In the genomic region with DNA sequence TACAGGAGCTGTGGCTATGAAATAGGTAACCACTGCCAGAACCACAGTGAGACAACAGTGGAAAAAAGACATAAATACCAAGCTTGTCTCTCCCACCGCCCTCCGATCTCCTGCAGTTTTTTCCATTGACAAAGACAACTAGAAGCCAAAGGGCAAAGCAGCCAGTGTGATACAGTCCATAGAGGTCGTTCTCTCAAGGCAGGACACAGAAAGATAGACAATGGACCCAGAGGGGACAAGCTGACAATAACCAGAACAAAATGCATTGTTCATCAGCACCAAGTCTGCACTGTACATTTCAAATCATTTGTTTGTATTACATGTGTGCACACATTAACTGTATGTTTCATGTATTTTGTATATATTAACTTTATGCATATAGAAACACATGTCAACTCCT, we compare ENCODE assay signal across 23 cellular contexts.
A peak's percentile ranks its signal among the peaks of the same experiment; 100 is the strongest.
DNase-seq lines count a peak whose midpoint lies in the region; ATAC-seq, FAIRE-seq and TF ChIP-seq lines count a peak whose summit lies in the region.
"Had no signal": no experiment of that assay in that cellular context is flagged by ENCODE, and none has a peak within 500 bp of the region (broad histone marks: within the 10 kb centered on the region; RNA-seq: fewer than 3 reads in every experiment).

No MANE protein-coding gene starts in this region.

- no peak overlapping the region for H3K56ac ChIP-seq in H1 (replicated peaks; ENCODE audit: insufficient read length, low read depth, low read length)

- no peaks in the 10 kb centered on the region for H3K79me2 ChIP-seq in SK-N-SH (ENCODE audit: insufficient read depth)
- no peaks in the 10 kb centered on the region for H3K79me2 ChIP-seq in H1 (ENCODE audit: control insufficient read depth in 1 of 2, insufficient read depth in 2 of 2, low read length in 2 of 2)

- H3K4me2 ChIP-seq in SK-N-SH (no peak overlapping the region), H1 (ENCODE audit: insufficient read depth in 1 of 2, low read depth in 2 of 2, low read length in 2 of 2) (no peak overlapping the region)
- H3K4me2 ChIP-seq: A549; BLaER1 treated with 17β-estradiol and CSF1 and Interleukin-3, amounts not matched to agents 10 nM and 100 nM had no signal

- H3K4me3 ChIP-seq in SK-N-SH (ENCODE audit: low read depth in 2 of 2, low read length in 1 of 2) (no peak overlapping the region), H1 (ENCODE audit: extremely low read depth in 1 of 4, insufficient read depth in 2 of 4, low read depth in 3 of 4, low read length in 4 of 4) (no peak overlapping the region)
- H3K4me3 ChIP-seq: A549; BLaER1 treated with 17β-estradiol and CSF1 and Interleukin-3, amounts not matched to agents 10 nM and 100 nM had no signal

- H3K18ac ChIP-seq in H1 (ENCODE audit: extremely low read depth, low read length): no peak overlapping the region

- no peak overlapping the region for H3K27ac Mint-ChIP-seq in activated naive CD4-positive, alpha-beta T cell treated with anti-CD3 and anti-CD28 coated beads, Interleukin-2, amount 10 ng/mL, durations not matched to agents 7 days and 5 days
- H3K27ac Mint-ChIP-seq: CD14-positive monocyte; CD4-positive, alpha-beta T cell; CD8-positive, alpha-beta memory T cell had no signal

- POLR2A ChIA-PET in SK-N-SH (lab: Yijun Ruan, JAX) (no interaction called here), H1 (lab: Charles Lee; ENCODE audit: partially characterized antibody) (no interaction called here)

- no peak for TF ChIP-seq RAD21 in SK-N-SH (IDR thresholded peaks at IDR 0.05; ENCODE audit: low read length)
- no peak for TF ChIP-seq RAD21 in H1 (IDR thresholded peaks at IDR 0.05 in 1 of 2, conservative IDR thresholded peaks at IDR 0.05 in 1 of 2; ENCODE audit: low read depth in 2 of 2, low read length in 2 of 2)

- 41% methylated on average over 3 of the region's 3 CpGs for WGBS in SK-N-SH (ENCODE audit: low lambda C conversion rate)
- 87% methylated on average over 3 of the region's 3 CpGs; no CpG with 5 or more reads in 1 of the 2 experiments for WGBS in H1 (ENCODE audit: extremely low coverage in 1 of 2, insufficient coverage in 1 of 2, insufficient read length in 1 of 2, insufficient replicate concordance in 2 of 2, low coverage in 1 of 2, low lambda C conversion rate in 2 of 2, missing lambda C conversion rate in 1 of 2), 2 experiments

- no peak for TF ChIP-seq POLR2A in H1 (IDR thresholded peaks at IDR 0.05; ENCODE audit: control extremely low read depth in 1 of 2, low read depth in 2 of 2, low read length in 2 of 2)

- DNase-seq in SK-N-SH (peak; percentile 4), left ventricle myocardium superior (no peak), Right ventricle myocardium superior (no peak), H1 (ENCODE audit: low read depth in 1 of 2, low spot score in 2 of 2) (no peak), NCI-H2171 (lab: John Stamatoyannopoulos, UW) (no peak)
- no peak for DNase-seq in activated naive CD4-positive, alpha-beta T cell treated with anti-CD3 and anti-CD28 coated beads, Interleukin-2, amount 10 ng/mL, durations not matched to agents 7 days and 5 days
- DNase-seq: 8988T; ACHN; AML-193; BE2C; CD4-positive, alpha-beta T cell; CD8-positive, alpha-beta memory T cell; DMS53; DMS79 treated with DMSO at 0.1 percent for 48 hours; GF-D8; GOT3; H7 had no signal

- no peak for FAIRE-seq in H1 (lab: Jason Lieb, UNC)
- FAIRE-seq: A549, GM12891 had no signal

- H3K9me2 ChIP-seq in SK-N-SH: no peaks in the 10 kb centered on the region

- TF ChIP-seq CTCF in SK-N-SH (IDR thresholded peaks at IDR 0.05) (no peak), H1 (IDR thresholded peaks at IDR 0.05; ENCODE audit: control extremely low read depth in 1 of 3, insufficient read depth in 1 of 3, low read depth in 1 of 3, low read length in 3 of 3) (no peak)

- no peak overlapping the region for H2BK15ac ChIP-seq in H1 (ENCODE audit: low read length)

- H3K27ac ChIP-seq in SK-N-SH (ENCODE audit: low read depth in 2 of 2, low read length in 1 of 2): no peak overlapping the region
- no peak overlapping the region for H3K27ac ChIP-seq in H1 (ENCODE audit: low read depth, low read length)
- H3K27ac ChIP-seq: A549; BLaER1 treated with 17β-estradiol and CSF1 and Interleukin-3, amounts not matched to agents 10 nM and 100 nM had no signal

- no peak overlapping the region for H3K4ac ChIP-seq in H1 (replicated peaks; ENCODE audit: insufficient read length, low read depth, low read length)

- H4K20me1 ChIP-seq in SK-N-SH (ENCODE audit: insufficient read depth): no peaks in the 10 kb centered on the region
- H4K20me1 ChIP-seq in H1 (replicated peaks in 1 of 2; ENCODE audit: control insufficient read depth in 1 of 2, insufficient read depth in 2 of 2, low read length in 2 of 2): no peaks in the 10 kb centered on the region
- H4K20me1 ChIP-seq: BLaER1 treated with 17β-estradiol and CSF1 and Interleukin-3, amounts not matched to agents 10 nM and 100 nM had no signal

- CTCF ChIA-PET in SK-N-SH (lab: Yijun Ruan, JAX) (no interaction called here), H1 (lab: Charles Lee; ENCODE audit: partially characterized antibody) (no interaction called here)
- CTCF ChIA-PET in activated naive CD4-positive, alpha-beta T cell treated with anti-CD3 and anti-CD28 coated beads, Interleukin-2, amount 10 ng/mL, durations not matched to agents 7 days and 5 days (lab: Charles Lee): no interaction called here

- H2AK5ac ChIP-seq in H1 (ENCODE audit: low read depth, low read length): no peak overlapping the region

- H3K9me3 ChIP-seq in SK-N-SH: no peaks in the 10 kb centered on the region
- peaks cover 0 to 9% of the 10 kb centered on the region in 2 experiments; a peak in 1 of 4 replicates for H3K9me3 ChIP-seq in H1 (ENCODE audit: insufficient read depth in 2 of 2, low read depth in 1 of 2, low read length in 1 of 2)
- H3K9me3 ChIP-seq: A549, BE2C had no signal

- H3K9me3 Mint-ChIP-seq in activated naive CD4-positive, alpha-beta T cell treated with anti-CD3 and anti-CD28 coated beads, Interleukin-2, amount 10 ng/mL, durations not matched to agents 7 days and 5 days: peaks cover 7% of the 10 kb centered on the region

- no peak overlapping the region for H3K4me3 Mint-ChIP-seq in activated naive CD4-positive, alpha-beta T cell treated with anti-CD3 and anti-CD28 coated beads, Interleukin-2, amount 10 ng/mL, durations not matched to agents 7 days and 5 days
- H3K4me3 Mint-ChIP-seq: CD14-positive monocyte; CD4-positive, alpha-beta T cell; CD8-positive, alpha-beta memory T cell had no signal

- H3K27me3 Mint-ChIP-seq in activated naive CD4-positive, alpha-beta T cell treated with anti-CD3 and anti-CD28 coated beads, Interleukin-2, amount 10 ng/mL, durations not matched to agents 7 days and 5 days: no peaks in the 10 kb centered on the region
- H3K27me3 Mint-ChIP-seq: CD4-positive, alpha-beta T cell; CD8-positive, alpha-beta memory T cell had no signal

- H2BK120ac ChIP-seq in H1 (replicated peaks; ENCODE audit: low read depth, low read length): no peak overlapping the region

- H4K91ac ChIP-seq in H1 (replicated peaks; ENCODE audit: insufficient read length, low read length): no peak overlapping the region

- H2AFZ ChIP-seq in SK-N-SH (ENCODE audit: low read depth): no peak overlapping the region
- H2AFZ ChIP-seq in H1 (ENCODE audit: low read length): peak overlapping the region; percentile 31; the same call in 1 of the 2 replicates

- intact Hi-C loops in left ventricle myocardium superior (cut with micrococcal nuclease) (no loop called here), Right ventricle myocardium superior (cut with DNase I) (no loop called here)

- ATAC-seq in SK-N-SH treated with all-trans-retinoic acid at 6 μM for 48 hours (no peak), left ventricle myocardium superior (peak; percentile 24), Right ventricle myocardium superior (ENCODE audit: poor library complexity) (no peak)
- ATAC-seq: A549, HCT116 had no signal

- no peaks in the 10 kb centered on the region for H3K23me2 ChIP-seq in H1 (ENCODE audit: low read depth, low read length)

- no peaks in the 10 kb centered on the region for H3K79me1 ChIP-seq in H1 (ENCODE audit: low read depth, low read length)

- no peak overlapping the region for H4K8ac ChIP-seq in H1 (ENCODE audit: extremely low read depth, insufficient read depth, low read length)

- H2BK12ac ChIP-seq in H1 (ENCODE audit: low read depth, low read length): no peak overlapping the region

- peaks cover 0 to 3% of the 10 kb centered on the region in 2 experiments; a peak in 1 of 4 replicates for H3K4me1 ChIP-seq in SK-N-SH (ENCODE audit: control insufficient read depth in 1 of 2, insufficient read depth in 2 of 2, low read depth in 1 of 2, low read length in 1 of 2)
- no peaks in the 10 kb centered on the region for H3K4me1 ChIP-seq in H1 (replicated peaks in 1 of 4; ENCODE audit: control insufficient read depth in 3 of 4, insufficient read depth in 4 of 4, low read length in 3 of 4)
- H3K4me1 ChIP-seq: A549; BE2C; BLaER1 treated with 17β-estradiol and CSF1 and Interleukin-3, amounts not matched to agents 10 nM and 100 nM had no signal

- no peaks in the 10 kb centered on the region for H3K4me1 Mint-ChIP-seq in activated naive CD4-positive, alpha-beta T cell treated with anti-CD3 and anti-CD28 coated beads, Interleukin-2, amount 10 ng/mL, durations not matched to agents 7 days and 5 days
- H3K4me1 Mint-ChIP-seq: CD14-positive monocyte; CD8-positive, alpha-beta memory T cell had no signal

- no peaks in the 10 kb centered on the region for H3F3A ChIP-seq in SK-N-SH (replicated peaks; ENCODE audit: insufficient read depth)

- H3K36me3 ChIP-seq in SK-N-SH (replicated peaks in 1 of 2; ENCODE audit: control insufficient read depth in 1 of 2, insufficient read depth in 2 of 2, low read length in 1 of 2) (no peaks in the 10 kb centered on the region), H1 (ENCODE audit: control insufficient read depth in 2 of 4, insufficient read depth in 4 of 4, low read length in 3 of 4) (peaks cover 0 to 2% (median 0%) of the 10 kb centered on the region in 4 experiments; a peak in 1 of 8 replicates)
- H3K36me3 ChIP-seq: BE2C; BLaER1 treated with 17β-estradiol and CSF1 and Interleukin-3, amounts not matched to agents 10 nM and 100 nM had no signal

- H3K36me3 Mint-ChIP-seq in activated naive CD4-positive, alpha-beta T cell treated with anti-CD3 and anti-CD28 coated beads, Interleukin-2, amount 10 ng/mL, durations not matched to agents 7 days and 5 days: no peaks in the 10 kb centered on the region
- H3K36me3 Mint-ChIP-seq: CD14-positive monocyte; CD8-positive, alpha-beta memory T cell had no signal

- H3K23ac ChIP-seq in H1 (ENCODE audit: insufficient read length): no peak overlapping the region

- TF ChIP-seq EP300 in SK-N-SH (IDR thresholded peaks at IDR 0.05; ENCODE audit: borderline replicate concordance in 1 of 2, low read depth in 1 of 2, low read length in 1 of 2) (0 out of 4 replicates have a peak, but pooled peaks of 1 of the 2 experiments have one; percentile 24), H1 (IDR thresholded peaks at IDR 0.05; ENCODE audit: borderline replicate concordance in 1 of 2, low read depth in 2 of 2, low read length in 2 of 2) (no peak)

- H3K14ac ChIP-seq in H1 (ENCODE audit: insufficient read length): no peak overlapping the region

- no peak overlapping the region for H4K5ac ChIP-seq in H1 (ENCODE audit: insufficient read length, low read depth, low read length)

- H2BK5ac ChIP-seq in H1 (ENCODE audit: low read depth, low read length): no peak overlapping the region

- H3K27me3 ChIP-seq in SK-N-SH (ENCODE audit: insufficient read depth) (no peaks in the 10 kb centered on the region), H1 (replicated peaks in 1 of 4; ENCODE audit: control insufficient read depth in 3 of 4, extremely low read depth in 1 of 4, insufficient read depth in 3 of 4, low read length in 3 of 4) (no peaks in the 10 kb centered on the region)
- H3K27me3 ChIP-seq: BE2C; BLaER1 treated with 17β-estradiol and CSF1 and Interleukin-3, amounts not matched to agents 10 nM and 100 nM had no signal

- H3K9ac ChIP-seq in SK-N-SH (no peak overlapping the region), H1 (replicated peaks in 1 of 4; ENCODE audit: extremely low read depth in 1 of 4, low read depth in 3 of 4, low read length in 3 of 4) (no peak overlapping the region)
- H3K9ac ChIP-seq: BLaER1 treated with 17β-estradiol and CSF1 and Interleukin-3, amounts not matched to agents 10 nM and 100 nM had no signal

- no peak overlapping the region for H2BK20ac ChIP-seq in H1 (ENCODE audit: low read length)
